Comparison of ENCODE assay signal across 27 cellular contexts in the genomic region with DNA sequence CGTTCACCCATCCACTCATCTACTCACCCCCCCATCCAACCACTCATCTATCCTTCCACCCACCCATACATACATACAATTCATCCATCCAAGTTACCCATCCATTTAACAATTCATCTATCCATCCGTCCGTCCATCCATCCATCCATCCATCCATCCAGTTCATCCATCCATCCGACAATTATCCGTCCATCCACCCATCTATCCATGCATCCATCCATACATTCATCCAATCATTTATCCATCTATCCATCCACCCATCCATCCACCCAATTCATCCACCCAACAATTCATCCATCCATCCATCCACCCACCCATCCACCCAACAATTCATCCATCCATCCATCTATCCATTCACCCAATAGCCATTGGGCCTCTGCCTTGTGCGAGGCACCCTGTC.
"Had no signal": no experiment of that assay in that cellular context is flagged by ENCODE, and none has a peak within 500 bp of the region (broad histone marks: within the 10 kb centered on the region; RNA-seq: fewer than 3 reads in every experiment).

No MANE protein-coding gene starts in this region.

- H3K27ac ChIP-seq: hepatocyte, lower lobe of right lung, parathyroid adenoma, right atrium auricular region, skin epidermis, stomach, testis, thyroid gland, upper lobe of right lung had no signal

- H3K9ac ChIP-seq: parathyroid adenoma had no signal

- H3K36me3 ChIP-seq: lower lobe of right lung, right atrium auricular region, stomach, thyroid gland, upper lobe of right lung had no signal

- H3K4me3 Mint-ChIP-seq: naive thymus-derived CD8-positive, alpha-beta T cell; nephron; neural crest cell; stimulated activated naive B cell treated with anti-CD40 and anti-IgM and Interleukin-4, amounts not matched to agents 10 μg/mL and 1 μg/mL and 100 μg/mL, for 72 hours had no signal

- H3K4me1 Mint-ChIP-seq: stimulated activated naive B cell treated with anti-CD40 and anti-IgM and Interleukin-4, amounts not matched to agents 10 μg/mL and 1 μg/mL and 100 μg/mL, for 72 hours had no signal

- FAIRE-seq: urothelium cell line had no signal

- ATAC-seq: left ventricle myocardium superior; lower lobe of right lung; naive thymus-derived CD8-positive, alpha-beta T cell; sciatic nerve; stimulated activated naive B cell treated with anti-CD40 and anti-IgM and Interleukin-4, amounts not matched to agents 10 μg/mL and 1 μg/mL and 100 μg/mL, for 72 hours; stimulated activated naive CD8-positive, alpha-beta T cell treated with anti-CD3 and anti-CD28 coated beads, Interleukin-15, Interleukin-2, amounts not matched to agents 100 U/mL and 50 U/mL, for 24 hours; upper lobe of right lung had no signal

- H3K27ac Mint-ChIP-seq: naive thymus-derived CD8-positive, alpha-beta T cell; nephron; progenitor cell of endocrine pancreas; stimulated activated naive B cell treated with anti-CD40 and anti-IgM and Interleukin-4, amounts not matched to agents 10 μg/mL and 1 μg/mL and 100 μg/mL, for 72 hours had no signal

- H3K9me3 Mint-ChIP-seq: naive thymus-derived CD8-positive, alpha-beta T cell; nephron had no signal

- H3K9me3 ChIP-seq: lower lobe of right lung, right atrium auricular region, stomach, testis, thyroid gland, upper lobe of right lung had no signal

- H2AFZ ChIP-seq: hepatocyte, parathyroid adenoma had no signal

- H3K79me2 ChIP-seq: hepatocyte, parathyroid adenoma had no signal

- H3K4me2 ChIP-seq: hepatocyte had no signal

- H3K36me3 Mint-ChIP-seq: naive thymus-derived CD8-positive, alpha-beta T cell; stimulated activated naive B cell treated with anti-CD40 and anti-IgM and Interleukin-4, amounts not matched to agents 10 μg/mL and 1 μg/mL and 100 μg/mL, for 72 hours had no signal

- H3K4me1 ChIP-seq: parathyroid adenoma, right atrium auricular region, thyroid gland, upper lobe of right lung had no signal

- H3K4me3 ChIP-seq: hepatocyte, lower lobe of right lung, right atrium auricular region, skin epidermis, stomach, testis, thyroid gland, upper lobe of right lung had no signal

- DNase-seq: islet precursor cell; left ventricle myocardium superior; lower lobe of right lung; mammary epithelial cell; mesenchymal stem cell; naive thymus-derived CD8-positive, alpha-beta T cell; occipital lobe; stimulated activated CD4-positive, alpha-beta T cell treated with anti-CD3 and anti-CD28 coated beads, Interleukin-12 subunit alpha, Interleukin-12 subunit beta, amount 100 ng/mL, for 4 hours; stimulated activated CD4-positive, alpha-beta T cell treated with anti-CD3 and anti-CD28 coated beads, Interleukin-15, amount 100 ng/mL, for 24 hours; stimulated activated CD4-positive, alpha-beta T cell treated with anti-CD3 and anti-CD28 coated beads, Interleukin-2, amount 100 ng/mL, for 24 hours; stimulated activated CD4-positive, alpha-beta T cell treated with anti-CD3 and anti-CD28 coated beads, Interleukin-4, amount 100 ng/mL, for 1 hour; stimulated activated naive B cell treated with anti-CD40 and anti-IgM and Interleukin-4, amounts not matched to agents 10 μg/mL and 1 μg/mL and 100 μg/mL, for 72 hours; stimulated activated naive CD8-positive, alpha-beta T cell treated with anti-CD3 and anti-CD28 coated beads, Interleukin-15, Interleukin-2, amounts not matched to agents 100 U/mL and 50 U/mL, for 24 hours; thyroid gland; trophoblast cell had no signal

- H3K27me3 ChIP-seq: hepatocyte, right atrium auricular region, testis, thyroid gland had no signal
